In the genomic region with DNA sequence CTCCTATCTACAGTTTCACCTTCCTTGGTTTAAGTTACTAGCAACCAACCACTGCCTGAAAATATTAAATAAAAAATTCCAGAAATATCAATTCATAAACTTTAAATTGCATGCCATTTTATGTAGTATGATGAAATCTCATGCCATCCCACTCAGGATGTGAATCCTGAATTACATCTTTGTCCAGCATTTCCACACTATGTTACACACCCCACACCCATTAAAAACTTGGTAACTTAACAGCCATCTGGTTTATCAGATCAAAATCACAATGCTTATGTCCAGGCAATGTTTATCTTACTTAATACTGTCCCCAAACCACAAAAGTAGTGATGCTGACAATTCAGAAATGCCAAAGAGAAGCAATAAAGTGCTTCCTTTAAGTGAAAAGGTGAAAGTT, we compare ENCODE assay signal across 22 cellular contexts. TPM values are rescaled to one million over a fixed set of nuclear protein-coding genes. Genes with fewer than 3 reads are reported as not detected.
DNase-seq lines count a peak whose midpoint lies in the region; ATAC-seq and TF ChIP-seq lines count a peak whose summit lies in the region.
"Had no signal": no experiment of that assay in that cellular context is flagged by ENCODE, and none has a peak within 500 bp of the region (broad histone marks: within the 10 kb centered on the region; RNA-seq: fewer than 3 reads in every experiment).

No MANE protein-coding gene starts in this region.

- CTCF ChIA-PET in PC-3 (lab: Charles Lee), result no interaction called here

- H3K27me3 Mint-ChIP-seq in endothelial cell (ENCODE audit: unreplicated experiment) (peaks cover 3% of the 10 kb centered on the region), osteocyte (ENCODE audit: unreplicated experiment) (no peaks in the 10 kb centered on the region)
- H3K27me3 Mint-ChIP-seq: activated naive CD8-positive, alpha-beta T cell treated with anti-CD3 and anti-CD28 coated beads for 36 hours had no signal

- H3K27ac ChIP-seq in GM23248 (peak overlapping the region; percentile 54), PC-3 (ENCODE audit: low read length) (peak overlapping the region; percentile 96), heart right ventricle (no peak overlapping the region)
- H3K27ac ChIP-seq: parathyroid adenoma, right atrium auricular region, stomach, tibial artery had no signal

- POLR2A ChIA-PET in PC-3 (lab: Charles Lee; ENCODE audit: unreplicated experiment), result no interaction called here

- no peak overlapping the region for H3K4me2 ChIP-seq in GM23248 (ENCODE audit: unreplicated experiment)
- H3K4me2 ChIP-seq in PC-3 (ENCODE audit: low read length), result peak overlapping the region; percentile 61

- ATAC-seq in PC-3, result peak; percentile 67
- no peak for ATAC-seq in heart right ventricle
- ATAC-seq in HG02798 (IDR thresholded peaks at IDR 0.05; ENCODE audit: poor library complexity, unreplicated experiment), result no peak

- DNase-seq in GM23248 (peak; percentile 40), PC-3 (peak; percentile 54), endothelial cell (ENCODE audit: low spot score) (no peak), osteocyte (ENCODE audit: extremely low spot score, unreplicated experiment) (no peak), heart right ventricle (no peak), C1 segment of cervical spinal cord (lab: John Stamatoyannopoulos, UW) (no peak)
- DNase-seq: activated CD4-positive, alpha-beta T cell treated with anti-CD3 and anti-CD28 coated beads for 48 hours; activated naive CD8-positive, alpha-beta T cell treated with anti-CD3 and anti-CD28 coated beads for 36 hours; effector CD4-positive, alpha-beta T cell; GOT3; islet precursor cell; NCI-H1105; NCI-H2029; NCI-H69; stimulated activated CD4-positive, alpha-beta T cell treated with anti-CD3 and anti-CD28 coated beads, Interleukin-4, amount 100 ng/mL, for 4 hours; stomach; tibial artery had no signal

- H3K9ac ChIP-seq in GM23248 (no peak overlapping the region), PC-3 (ENCODE audit: low read length) (peak overlapping the region; percentile 75)
- H3K9ac ChIP-seq: parathyroid adenoma had no signal

- H3F3A ChIP-seq in GM23248 (ENCODE audit: insufficient read depth) (peaks cover 17% of the 10 kb centered on the region), PC-3 (ENCODE audit: low read length, unreplicated experiment) (no peaks in the 10 kb centered on the region)

- H3K79me2 ChIP-seq in GM23248 (ENCODE audit: insufficient read depth), result peaks cover 100% of the 10 kb centered on the region
- H3K79me2 ChIP-seq in PC-3 (ENCODE audit: low read length), result peaks cover 100% of the 10 kb centered on the region

- H3K4me1 Mint-ChIP-seq in endothelial cell (ENCODE audit: unreplicated experiment), result peaks cover 31% of the 10 kb centered on the region
- H3K4me1 Mint-ChIP-seq in osteocyte (ENCODE audit: unreplicated experiment), result peaks cover 27% of the 10 kb centered on the region

- intact Hi-C loops in PC-3 (cut with micrococcal nuclease), result loop anchor here (1.0 to 5.0 kb wide), 3 partner anchors 22 to 76 kb away; partner anchors contain the start of gene CUL3
- intact Hi-C loops in heart right ventricle (cut with DNase I), result no loop called here

- peaks cover 13% of the 10 kb centered on the region for H3K36me3 Mint-ChIP-seq in endothelial cell (ENCODE audit: low read depth, unreplicated experiment)
- H3K36me3 Mint-ChIP-seq in osteocyte (ENCODE audit: unreplicated experiment), result peaks cover 12% of the 10 kb centered on the region

- no TSS peak for BruUV-seq in PC-3 (replicated peaks; lab: Mats Ljungman, UMichigan)

- H3K4me3 Mint-ChIP-seq in endothelial cell (ENCODE audit: unreplicated experiment), result no peak overlapping the region
- H3K4me3 Mint-ChIP-seq in osteocyte (ENCODE audit: unreplicated experiment), result no peak overlapping the region
- H3K4me3 Mint-ChIP-seq: activated naive CD8-positive, alpha-beta T cell treated with anti-CD3 and anti-CD28 coated beads for 36 hours; nephron had no signal

- H4K20me1 ChIP-seq in GM23248 (ENCODE audit: insufficient read depth) (peaks cover 34% of the 10 kb centered on the region; the same call in 1 of the 2 replicates), PC-3 (ENCODE audit: low read length) (peaks cover 67% of the 10 kb centered on the region)

- in situ Hi-C loops in GM23248 (cut with MboI), result no loop called here

- H2AFZ ChIP-seq in GM23248 (no peak overlapping the region), PC-3 (ENCODE audit: low read length) (no peak overlapping the region)
- H2AFZ ChIP-seq: parathyroid adenoma had no signal

- H3K4me3 ChIP-seq in GM23248, result no peak overlapping the region
- H3K4me3 ChIP-seq in PC-3 (ENCODE audit: low read length), result no peak overlapping the region
- H3K4me3 ChIP-seq in heart right ventricle, result no peak overlapping the region
- H3K4me3 ChIP-seq: right atrium auricular region, stomach, tibial artery had no signal

- no peaks in the 10 kb centered on the region for H3K9me3 Mint-ChIP-seq in endothelial cell (ENCODE audit: unreplicated experiment)
- no peaks in the 10 kb centered on the region for H3K9me3 Mint-ChIP-seq in osteocyte (ENCODE audit: unreplicated experiment)

- peaks cover 33% of the 10 kb centered on the region for H3K4me1 ChIP-seq in GM23248 (ENCODE audit: insufficient read depth)
- H3K4me1 ChIP-seq in PC-3 (ENCODE audit: insufficient read depth, low read length), result peaks cover 33% of the 10 kb centered on the region
- H3K4me1 ChIP-seq in heart right ventricle, result peaks cover 0 to 65% (median 44%) of the 10 kb centered on the region in 9 donors

- H3K9me3 ChIP-seq in GM23248 (ENCODE audit: low read depth), result no peaks in the 10 kb centered on the region
- no peaks in the 10 kb centered on the region for H3K9me3 ChIP-seq in PC-3 (ENCODE audit: low read length)
- peaks cover 0 to 9% (median 0%) of the 10 kb centered on the region in 11 donors for H3K9me3 ChIP-seq in heart right ventricle
- H3K9me3 ChIP-seq: right atrium auricular region had no signal

- H3K36me3 ChIP-seq in GM23248 (ENCODE audit: low read depth) (peaks cover 8% of the 10 kb centered on the region; the same call in 1 of the 2 replicates), PC-3 (ENCODE audit: low read depth, low read length) (peaks cover 12% of the 10 kb centered on the region), heart right ventricle (peaks cover 0 to 9% (median 0%) of the 10 kb centered on the region in 9 donors)
- H3K36me3 ChIP-seq: right atrium auricular region had no signal

- no peaks in the 10 kb centered on the region for H3K27me3 ChIP-seq in GM23248 (replicated peaks; ENCODE audit: insufficient read depth)
- H3K27me3 ChIP-seq in PC-3 (ENCODE audit: low read length), result no peaks in the 10 kb centered on the region
- H3K27me3 ChIP-seq in heart right ventricle, result no peaks in the 10 kb centered on the region
- H3K27me3 ChIP-seq: right atrium auricular region, stomach, tibial artery had no signal

- peak overlapping the region; percentile 27 for H3K27ac Mint-ChIP-seq in endothelial cell (ENCODE audit: unreplicated experiment)
- peak overlapping the region; percentile 78 for H3K27ac Mint-ChIP-seq in osteocyte (ENCODE audit: unreplicated experiment)
- H3K27ac Mint-ChIP-seq: activated naive CD8-positive, alpha-beta T cell treated with anti-CD3 and anti-CD28 coated beads for 36 hours; activated T-helper 2 cell treated with anti-CD3 and anti-CD28 coated beads, Interferon-gamma antibody, Interleukin-2, Interleukin-4, amounts not matched to agents 10 μg/mL and 5 μg/mL and 100 μg/mL, durations not matched to agents 14 hours and 24 hours and 36 hours; nephron had no signal

- no peaks in the 10 kb centered on the region for H3K9me2 ChIP-seq in GM23248 (ENCODE audit: insufficient read depth)
- no peaks in the 10 kb centered on the region for H3K9me2 ChIP-seq in PC-3 (replicated peaks; ENCODE audit: low read length)

- TF ChIP-seq CTCF in PC-3 (conservative IDR thresholded peaks at IDR 0.05; ENCODE audit: low read depth, low read length) (no peak), endothelial cell (IDR thresholded peaks at IDR 0.05; ENCODE audit: unreplicated experiment) (no peak), osteocyte (IDR thresholded peaks at IDR 0.05) (no peak), heart right ventricle (IDR thresholded peaks at IDR 0.05) (no peak)

RNA-seq across cellular contexts. Expression of gene CUL3, which starts 21.6 kb away (rescaled TPM):
- total RNA-seq in GM23248 (2014; rRNA removed; shearing (Covaris generic)), result 34.0 and 47.8 TPM in 2 replicates
- polyA plus RNA-seq in GM23248 (2016; fragmentation: Nextera tagmentation; extraction: Ambion mirVana) (22.5 and 24.7 TPM in 2 replicates), heart right ventricle (10 to 100 TPM; 63.8 to 70.1 TPM)
- total RNA-seq in PC-3 (2014; rRNA removed) (50.4 and 54.9 TPM in 2 replicates), endothelial cell (ENCODE audit: unreplicated experiment) (138 TPM), osteocyte (72.6 and 83.6 TPM in 2 replicates), heart right ventricle (10 to 100 TPM; 60.2 to 87.9 (median 69.8) TPM)

Comparison
In these comparisons a context has a peak if more than half of its experiments do, and no peak if none do; other contexts are left out.
1. DNase-seq: peak in GM23248 (single experiment) and PC-3 (single experiment); none in endothelial cell (single experiment), osteocyte (single experiment), heart right ventricle (0 of 2) and C1 segment of cervical spinal cord (0 of 14).
2. H3K27ac ChIP-seq: peak in GM23248 (single experiment) and PC-3 (single experiment); none in heart right ventricle (0 of 10).